ENCODE assay signal across 8 cellular contexts in genomic region chr10:35640951-35641429, GRCh38. TPM values are rescaled to one million over a fixed set of nuclear protein-coding genes. Genes with fewer than 3 reads are reported as not detected.
DNase-seq lines count a peak whose midpoint lies in the region; ATAC-seq and TF ChIP-seq lines count a peak whose summit lies in the region.

No MANE protein-coding gene starts in this region.

- peaks cover 23% of the 10 kb centered on the region for H3K4me1 Mint-ChIP-seq in endodermal cell
- peaks cover 49% of the 10 kb centered on the region for H3K4me1 Mint-ChIP-seq in stimulated activated naive CD8-positive, alpha-beta T cell treated with anti-CD3 and anti-CD28 coated beads, Interleukin-15, amount 100 ng/mL, for 72 hours

- CTCF ChIA-PET in HCT116 (lab: Charles Lee), result no interaction called here

- H3K4me3 ChIP-seq in HCT116 (replicated peaks in 1 of 2; ENCODE audit: low read depth in 1 of 2, low read length in 2 of 2), result no peak overlapping the region
- H3K4me3 ChIP-seq in endodermal cell (ENCODE audit: low read length), result peak overlapping the region; percentile 94
- peak overlapping the region; percentile 74 for H3K4me3 ChIP-seq in mesodermal cell (ENCODE audit: extremely low read depth, insufficient read depth, low read length, poor library complexity, severe bottlenecking)

- POLR2A ChIA-PET in HCT116 (lab: Charles Lee), result no interaction called here

- H3K9ac ChIP-seq in HCT116 (ENCODE audit: low read length) (no peak overlapping the region), endodermal cell (ENCODE audit: extremely low read depth, low read length, poor library complexity, severe bottlenecking) (peak overlapping the region; percentile 58)

- BruUV-seq in HCT116 (replicated peaks; lab: Mats Ljungman, UMichigan), result no TSS peak

- H3K36me3 ChIP-seq in HCT116 (ENCODE audit: control insufficient read depth in 1 of 2, insufficient read depth in 2 of 2, low read length in 2 of 2) (no peaks in the 10 kb centered on the region), endodermal cell (ENCODE audit: control insufficient read depth, insufficient read depth, low read length) (peaks cover 16% of the 10 kb centered on the region), mesodermal cell (ENCODE audit: control insufficient read depth, insufficient read depth, low read length) (no peaks in the 10 kb centered on the region)

- no peak for TF ChIP-seq RAD21 in HCT116 (IDR thresholded peaks at IDR 0.05; ENCODE audit: low read depth)

- no peaks in the 10 kb centered on the region for H3K79me2 ChIP-seq in HCT116 (ENCODE audit: insufficient read depth, low read length)

- peak; percentile 18 for DNase-seq in NCI-H510A treated with DMSO at 0.1 percent for 48 hours (lab: John Stamatoyannopoulos, UW)
- no peak for DNase-seq in NCI-H510A (lab: John Stamatoyannopoulos, UW)
- DNase-seq in HCT116 (ENCODE audit: low read depth, low spot score), result peak; percentile 31
- peak; percentile 55 for DNase-seq in NCI-H1092 (lab: John Stamatoyannopoulos, UW)
- peak; percentile 50 to 61 for DNase-seq in activated CD4-positive, alpha-beta T cell treated with anti-CD3 and anti-CD28 coated beads, Interleukin-2, amount 50 U/mL, for 48 hours
- DNase-seq in endodermal cell, result peak; percentile 88
- DNase-seq in stimulated activated naive CD8-positive, alpha-beta T cell treated with anti-CD3 and anti-CD28 coated beads, Interleukin-15, amount 100 ng/mL, for 72 hours, result peak; percentile 50 to 60

- 0% methylated on average over 4 to 45 of the region's 45 CpGs for WGBS in endodermal cell (ENCODE audit: insufficient coverage in 1 of 2, insufficient read length in 1 of 2), 2 experiments
- 0 to 1% methylated on average over 36 to 40 of the region's 45 CpGs for WGBS in mesodermal cell (ENCODE audit: insufficient coverage in 2 of 2), 2 experiments

- no peak overlapping the region for H2AFZ ChIP-seq in HCT116 (ENCODE audit: low read depth, low read length, poor library complexity, severe bottlenecking)

- H3K4me2 ChIP-seq in HCT116 (ENCODE audit: low read length), result peak overlapping the region; percentile 70

- no peaks in the 10 kb centered on the region for H3K27me3 Mint-ChIP-seq in endodermal cell (ENCODE audit: insufficient read depth)
- H3K27me3 Mint-ChIP-seq in stimulated activated naive CD8-positive, alpha-beta T cell treated with anti-CD3 and anti-CD28 coated beads, Interleukin-15, amount 100 ng/mL, for 72 hours, result peaks cover 92% of the 10 kb centered on the region

- no peaks in the 10 kb centered on the region for H3K9me3 Mint-ChIP-seq in endodermal cell
- H3K9me3 Mint-ChIP-seq in stimulated activated naive CD8-positive, alpha-beta T cell treated with anti-CD3 and anti-CD28 coated beads, Interleukin-15, amount 100 ng/mL, for 72 hours, result no peaks in the 10 kb centered on the region

- peaks cover 32% of the 10 kb centered on the region for H3K36me3 Mint-ChIP-seq in endodermal cell (ENCODE audit: low read depth)

- no peak for TF ChIP-seq POLR2A in HCT116 (IDR thresholded peaks at IDR 0.05; ENCODE audit: borderline replicate concordance, extremely low read depth, insufficient read depth, insufficient read length)

- TF ChIP-seq CTCF in HCT116 (IDR thresholded peaks at IDR 0.05 in 2 of 3, conservative IDR thresholded peaks at IDR 0.05 in 1 of 3; ENCODE audit: borderline replicate concordance in 1 of 3, insufficient read depth in 1 of 3, low read depth in 2 of 3, low read length in 2 of 3) (no peak), endodermal cell (conservative IDR thresholded peaks at IDR 0.05) (no peak)

- H4K20me1 ChIP-seq in HCT116 (ENCODE audit: insufficient read depth), result no peaks in the 10 kb centered on the region

- H3K9me3 ChIP-seq in HCT116 (ENCODE audit: control insufficient read depth in 1 of 2, insufficient read depth in 1 of 2, low read depth in 1 of 2, low read length in 2 of 2) (no peaks in the 10 kb centered on the region), endodermal cell (ENCODE audit: control insufficient read depth, low read length) (no peaks in the 10 kb centered on the region), mesodermal cell (ENCODE audit: control insufficient read depth, low read length) (no peaks in the 10 kb centered on the region)

- H3K4me1 ChIP-seq in HCT116 (ENCODE audit: control insufficient read depth in 1 of 2, insufficient read depth in 2 of 2, low read length in 2 of 2) (peaks cover 8 to 28% of the 10 kb centered on the region in 2 experiments), endodermal cell (ENCODE audit: control insufficient read depth, insufficient read depth, low read length) (no peaks in the 10 kb centered on the region), mesodermal cell (ENCODE audit: control insufficient read depth, insufficient read depth, low read length, poor library complexity, severe bottlenecking) (peaks cover 23% of the 10 kb centered on the region)

- peak overlapping the region; percentile 82 for H3K27ac Mint-ChIP-seq in endodermal cell
- H3K27ac Mint-ChIP-seq in stimulated activated naive CD8-positive, alpha-beta T cell treated with anti-CD3 and anti-CD28 coated beads, Interleukin-15, amount 100 ng/mL, for 72 hours, result no peak overlapping the region

- peak overlapping the region; percentile 94 for H3K4me3 Mint-ChIP-seq in endodermal cell
- peak overlapping the region; percentile 68 to 81 for H3K4me3 Mint-ChIP-seq in stimulated activated naive CD8-positive, alpha-beta T cell treated with anti-CD3 and anti-CD28 coated beads, Interleukin-15, amount 100 ng/mL, for 72 hours

- peaks cover 36% of the 10 kb centered on the region for H3K27me3 ChIP-seq in HCT116 (ENCODE audit: insufficient read depth, low read length)
- no peaks in the 10 kb centered on the region for H3K27me3 ChIP-seq in endodermal cell (ENCODE audit: control insufficient read depth, insufficient read depth, low read length, poor library complexity, severe bottlenecking)

- RAD21 ChIA-PET in HCT116 (lab: Charles Lee; ENCODE audit: low non-redundant PET in 1 of 2, low total read pairs in 2 of 2, uncharacterized antibody in 2 of 2, unreplicated experiment in 2 of 2), result no interaction called here

- intact Hi-C loops in HCT116 (cut with micrococcal nuclease), result no loop called here

- no peak overlapping the region for H3K27ac ChIP-seq in HCT116 (ENCODE audit: low read depth, low read length)
- no peak overlapping the region for H3K27ac ChIP-seq in endodermal cell (ENCODE audit: low read depth, low read length)
- H3K27ac ChIP-seq in mesodermal cell (ENCODE audit: low read depth, low read length, severe bottlenecking), result no peak overlapping the region

- H3K9me2 ChIP-seq in HCT116 (ENCODE audit: insufficient read depth), result no peaks in the 10 kb centered on the region

- peak; percentile 73 for ATAC-seq in HCT116
- peak; percentile 61 for ATAC-seq in stimulated activated naive CD8-positive, alpha-beta T cell treated with anti-CD3 and anti-CD28 coated beads, Interleukin-15, amount 100 ng/mL, for 72 hours

TF ChIP-seq in HCT116, 20 proteins besides CTCF, POLR2A, EP300 and RAD21:
- TF ChIP-seq MAX (IDR thresholded peaks at IDR 0.05), result peak; percentile 78
- TF ChIP-seq REST (IDR thresholded peaks at IDR 0.05; ENCODE audit: low read depth), result no peak

RNA-seq across cellular contexts. Expression of gene FZD8, which starts 1.1 kb away (rescaled TPM):
- 0.22 TPM for total RNA-seq in HCT116 (2021; ENCODE audit: unreplicated experiment)
- 0.01 and 0.05 TPM in 2 replicates for polyA plus RNA-seq in HCT116 (2012)
- 100 to 1,000 TPM; 133 to 189 TPM for total RNA-seq in endodermal cell
- 14.0 TPM for polyA plus RNA-seq in endodermal cell (2013, experiment 1 of 2)
- 18.3 TPM for polyA plus RNA-seq in endodermal cell (2013, experiment 2 of 2)
- 15.9 TPM for polyA plus RNA-seq in mesodermal cell (2013, experiment 1 of 2)
- polyA plus RNA-seq in mesodermal cell (2013, experiment 2 of 2), result 17.3 TPM

RNA-seq across cellular contexts. Expression of gene GJD4, which starts 35.8 kb away (rescaled TPM):
- total RNA-seq in HCT116 (2021; ENCODE audit: unreplicated experiment), result not detected
- not detected in 2 replicates for polyA plus RNA-seq in HCT116 (2012)
- total RNA-seq in endodermal cell, result under 1 TPM; 0.22 to 0.29 TPM
- 0.36 TPM for polyA plus RNA-seq in endodermal cell (2013, experiment 1 of 2)
- polyA plus RNA-seq in endodermal cell (2013, experiment 2 of 2), result not detected
- polyA plus RNA-seq in mesodermal cell (2013, experiment 1 of 2), result not detected
- polyA plus RNA-seq in mesodermal cell (2013, experiment 2 of 2), result not detected

Comparison
In these comparisons a context has a peak if more than half of its experiments do, and no peak if none do; other contexts are left out.
1. H3K4me3 ChIP-seq: peak in endodermal cell (single experiment) and mesodermal cell (single experiment); none in HCT116 (0 of 2).
2. RNA of gene FZD8, which starts 1.1 kb away (total RNA-seq): 133 to 189 TPM in endodermal cell; 0.22 TPM in HCT116 (single experiment); every median in the first group is over 100 times any median in the second.